Comparison of ENCODE assay signal across 8 cellular contexts in the genomic region with DNA sequence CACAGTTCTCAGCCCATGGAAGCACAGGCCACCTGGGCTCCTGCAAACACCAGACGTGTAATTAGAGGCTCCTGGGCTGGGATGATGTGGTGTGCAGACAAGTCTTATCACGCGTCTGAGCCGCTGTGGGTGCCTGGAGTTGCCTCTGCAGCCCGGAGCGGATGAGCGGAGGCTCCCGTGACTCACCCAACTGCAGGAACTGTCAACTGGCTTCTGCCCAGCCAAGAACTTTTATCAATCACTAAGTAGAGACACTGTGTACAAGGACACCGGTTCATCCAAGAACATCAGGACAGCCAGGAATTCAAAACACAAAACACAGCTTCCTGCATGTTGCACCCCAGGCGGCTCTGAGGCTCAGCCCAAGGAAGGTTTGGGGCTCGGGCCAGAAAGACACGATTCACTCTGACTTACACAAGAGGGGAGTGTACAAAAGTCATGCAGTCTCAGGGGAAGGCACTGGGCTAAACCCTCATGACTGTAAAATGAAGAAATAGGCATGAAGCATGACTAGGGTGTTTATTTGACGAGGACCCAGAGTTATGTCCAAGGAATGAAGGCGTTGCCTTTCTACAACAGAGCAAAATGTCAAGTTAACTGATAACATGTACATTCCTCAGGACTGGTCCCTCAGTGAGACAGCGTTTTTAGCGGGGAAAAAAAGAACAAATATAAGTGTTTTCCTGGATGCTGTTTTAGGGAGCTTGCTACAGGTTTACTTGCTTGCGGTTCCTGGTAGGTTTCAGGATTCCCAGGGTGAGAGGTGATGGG. TPM values are rescaled to one million over a fixed set of nuclear protein-coding genes. Genes with fewer than 3 reads are reported as not detected.
A peak's percentile ranks its signal among the peaks of the same experiment; 100 is the strongest.
DNase-seq lines count a peak whose midpoint lies in the region; ATAC-seq and TF ChIP-seq lines count a peak whose summit lies in the region.

No MANE protein-coding gene starts in this region.

- H3K27ac Mint-ChIP-seq in CD4-positive, alpha-beta memory T cell, result peak overlapping the region in 1 of 7 donors; percentile 17

- H3K27me3 ChIP-seq in foreskin keratinocyte (no peaks in the 10 kb centered on the region), rectal smooth muscle tissue (ENCODE audit: control insufficient read depth, insufficient read depth, low read length) (no peaks in the 10 kb centered on the region)
- no peaks in the 10 kb centered on the region for H3K27me3 ChIP-seq in CD4-positive, alpha-beta memory T cell (ENCODE audit: insufficient read depth, low read length)

- H3K36me3 ChIP-seq in rectal smooth muscle tissue (ENCODE audit: control insufficient read depth, insufficient read depth, low read length), result no peaks in the 10 kb centered on the region
- no peaks in the 10 kb centered on the region for H3K36me3 ChIP-seq in CD4-positive, alpha-beta memory T cell (ENCODE audit: insufficient read depth, low read length)

- peaks cover 0 to 6% of the 10 kb centered on the region in 2 donors for H3K36me3 Mint-ChIP-seq in CD4-positive, alpha-beta memory T cell

- H3K9me3 ChIP-seq in CD4-positive, alpha-beta memory T cell (ENCODE audit: control insufficient read depth in 1 of 2, low read length in 2 of 2), result no peaks in the 10 kb centered on the region

- H3K9me3 Mint-ChIP-seq in CD4-positive, alpha-beta memory T cell, result no peaks in the 10 kb centered on the region

- peak overlapping the region; percentile 84 for H3K27ac ChIP-seq in foreskin keratinocyte
- peak overlapping the region; percentile 54 for H3K27ac ChIP-seq in rectal smooth muscle tissue (ENCODE audit: low read depth, low read length)
- no peak overlapping the region for H3K27ac ChIP-seq in CD4-positive, alpha-beta memory T cell (ENCODE audit: low read depth, low read length)

- no peak overlapping the region for H3K4me3 Mint-ChIP-seq in CD4-positive, alpha-beta memory T cell

- H3K9ac ChIP-seq in rectal smooth muscle tissue (ENCODE audit: low read length), result no peak overlapping the region

- no peak overlapping the region for H3K4me3 ChIP-seq in rectal smooth muscle tissue (ENCODE audit: low read length)
- H3K4me3 ChIP-seq in CD4-positive, alpha-beta memory T cell (ENCODE audit: low read length in 2 of 2), result no peak overlapping the region

- peak; percentile 90 for DNase-seq in Right ventricle myocardium inferior (ENCODE audit: missing footprints)
- no peak for DNase-seq in cardiac septum (ENCODE audit: low spot score)
- DNase-seq in SK-N-DZ (ENCODE audit: low spot score), result peak; percentile 61
- DNase-seq in foreskin keratinocyte, result peak; percentile 99 to 100
- no peak for DNase-seq in activated CD4-positive, CD25-positive, alpha-beta regulatory T cell treated with anti-CD3 and anti-CD28 coated beads, Interleukin-2, amount 50 U/mL, for 72 hours
- DNase-seq in NCI-H2107 treated with DMSO at 0.1 percent for 48 hours (lab: John Stamatoyannopoulos, UW; ENCODE audit: unreplicated experiment), result no peak
- DNase-seq in CD4-positive, alpha-beta memory T cell, result no peak

- no peaks in the 10 kb centered on the region for H3K27me3 Mint-ChIP-seq in CD4-positive, alpha-beta memory T cell

- ATAC-seq in Right ventricle myocardium inferior, result peak; percentile 95
- ATAC-seq in foreskin keratinocyte, result peak; percentile 89

- CTCF ChIA-PET in CD4-positive, alpha-beta memory T cell (lab: Charles Lee; ENCODE audit: partially characterized antibody), result interaction anchor here (1.5 kb wide), 1 partner anchor 10 kb away, joined by 6 read pairs; no protein-coding TSS in a partner anchor

- H3K4me1 ChIP-seq in foreskin keratinocyte (peaks cover 32% of the 10 kb centered on the region), rectal smooth muscle tissue (ENCODE audit: control insufficient read depth, insufficient read depth, low read length) (peaks cover 6% of the 10 kb centered on the region)
- no peaks in the 10 kb centered on the region for H3K4me1 ChIP-seq in CD4-positive, alpha-beta memory T cell (ENCODE audit: insufficient read depth, low read length)

- no peaks in the 10 kb centered on the region for H3K4me1 Mint-ChIP-seq in CD4-positive, alpha-beta memory T cell

- TF ChIP-seq CTCF in foreskin keratinocyte (conservative IDR thresholded peaks at IDR 0.05), result peak; percentile 32

- POLR2A ChIA-PET in CD4-positive, alpha-beta memory T cell (lab: Charles Lee; ENCODE audit: partially characterized antibody), result no interaction called here

- intact Hi-C loops in Right ventricle myocardium inferior (cut with DNase I), result no loop called here
- intact Hi-C loops in cardiac septum (cut with DNase I), result loop anchor here (10.0 kb wide), 1 partner anchor 720 kb away; no protein-coding TSS in a partner anchor
- intact Hi-C loops in CD4-positive, alpha-beta memory T cell (cut with micrococcal nuclease), result no loop called here

RNA-seq across cellular contexts. Expression of gene ERRFI1, which starts 21.1 kb away (rescaled TPM):
- total RNA-seq in Right ventricle myocardium inferior (12.8 TPM), cardiac septum (8.2 TPM), foreskin keratinocyte (98.3 and 108 TPM in 2 replicates)
- 6.2 and 6.5 TPM in 2 replicates for polyA plus RNA-seq in SK-N-DZ (2014; cell fraction: cytosol; rRNA removed)
- 4.8 and 7.1 TPM in 2 replicates for polyA plus RNA-seq in SK-N-DZ (2014; cell fraction: nucleus; rRNA removed)
- 39.9 and 53.9 TPM in 2 replicates for polyA plus RNA-seq in foreskin keratinocyte
- 1 to 10 TPM; 1.0 TPM for total RNA-seq in CD4-positive, alpha-beta memory T cell
- under 1 TPM; 0.18 to 0.73 TPM for polyA plus RNA-seq in CD4-positive, alpha-beta memory T cell

RNA-seq across cellular contexts. Expression of gene PARK7, which starts 43.5 kb away (rescaled TPM):
- total RNA-seq in Right ventricle myocardium inferior, result 372 TPM
- 316 TPM for total RNA-seq in cardiac septum
- polyA plus RNA-seq in SK-N-DZ (2014; cell fraction: cytosol; rRNA removed), result 234 and 246 TPM in 2 replicates
- polyA plus RNA-seq in SK-N-DZ (2014; cell fraction: nucleus; rRNA removed), result 137 and 147 TPM in 2 replicates
- 205 and 269 TPM in 2 replicates for total RNA-seq in foreskin keratinocyte
- 436 and 503 TPM in 2 replicates for polyA plus RNA-seq in foreskin keratinocyte
- total RNA-seq in CD4-positive, alpha-beta memory T cell, result 100 to 1,000 TPM; 112 to 122 TPM
- polyA plus RNA-seq in CD4-positive, alpha-beta memory T cell, result 100 to 1,000 TPM; 342 to 381 TPM

Comparison
In these comparisons a context has a peak if more than half of its experiments do, and no peak if none do; other contexts are left out.
1. DNase-seq: peak in Right ventricle myocardium inferior (single experiment), SK-N-DZ (single experiment) and foreskin keratinocyte (2 of 2); none in cardiac septum (single experiment), activated CD4-positive, CD25-positive, alpha-beta regulatory T cell treated with anti-CD3 and anti-CD28 coated beads, Interleukin-2, amount 50 U/mL, for 72 hours (single experiment), NCI-H2107 treated with DMSO at 0.1 percent for 48 hours (single experiment) and CD4-positive, alpha-beta memory T cell (0 of 5).